In the genomic region with DNA sequence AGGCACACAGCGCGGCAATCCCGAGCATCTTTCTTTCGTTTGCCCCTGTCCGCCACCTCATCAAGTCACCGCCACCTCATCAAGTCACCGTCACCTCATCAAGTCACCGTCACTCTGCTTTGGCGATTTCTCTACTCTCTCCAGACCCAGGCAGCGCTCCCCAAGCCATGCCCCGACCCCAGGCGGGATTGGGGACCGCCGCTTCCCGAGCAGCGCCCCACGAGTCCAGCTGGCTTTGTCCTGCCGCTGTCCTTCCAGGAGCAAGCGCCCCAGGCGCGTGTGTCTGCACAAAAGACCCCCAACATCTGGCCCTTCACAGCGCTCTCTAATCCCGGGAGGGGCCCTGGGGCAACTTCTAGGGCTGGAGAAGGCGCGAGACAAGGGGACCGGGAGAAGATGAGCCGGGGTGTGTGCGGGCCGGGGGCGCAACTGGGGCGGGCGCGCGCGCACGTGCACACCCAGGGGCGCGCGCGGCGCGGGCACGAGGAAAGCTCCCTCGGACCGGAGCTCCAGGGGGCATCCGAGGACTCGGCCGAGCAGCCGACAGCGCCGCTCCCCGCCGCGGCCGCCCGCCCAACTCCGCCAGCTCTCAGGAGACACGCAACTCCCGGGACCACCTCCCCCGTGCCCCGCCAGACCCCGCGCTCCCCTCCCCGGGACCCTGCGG, we compare ENCODE assay signal across 8 cellular contexts. TPM values are rescaled to one million over a fixed set of nuclear protein-coding genes. Genes with fewer than 3 reads are reported as not detected.
DNase-seq lines count a peak whose midpoint lies in the region; ATAC-seq, FAIRE-seq and TF ChIP-seq lines count a peak whose summit lies in the region.

No MANE protein-coding gene starts in this region.

- POLR2A ChIA-PET in activated CD8-positive, alpha-beta T cell treated with anti-CD3 and anti-CD28 coated beads, Interleukin-2, amount 10 ng/mL, durations not matched to agents 7 days and 5 days (lab: Charles Lee) = interaction anchor here (0.6 kb wide), 1 partner anchor 46 kb away, joined by 5 read pairs; no protein-coding TSS in a partner anchor
- POLR2A ChIA-PET in endothelial cell of umbilical vein (lab: Charles Lee) = interaction anchor here (0.7 to 1.5 kb wide), 8 partner anchors 55 to 311 kb away, joined by 3 to 5 read pairs (median 4); no protein-coding TSS in a partner anchor

- peak; percentile 8 to 35 for TF ChIP-seq CTCF in endothelial cell of umbilical vein (IDR thresholded peaks at IDR 0.05; ENCODE audit: extremely low read depth in 1 of 2, insufficient read depth in 1 of 2, low read depth in 1 of 2, low read length in 2 of 2)
- no peak for TF ChIP-seq CTCF in mucosa of descending colon (IDR thresholded peaks at IDR 0.05)
- TF ChIP-seq CTCF in thoracic aorta (IDR thresholded peaks at IDR 0.05) = peak; percentile 16

- peak overlapping the region; percentile 76 for H3K9ac ChIP-seq in endothelial cell of umbilical vein (replicated peaks; ENCODE audit: extremely low read depth, insufficient read depth, low read length)

- H3K36me3 ChIP-seq in endothelial cell of umbilical vein (ENCODE audit: control insufficient read depth in 2 of 2, extremely low read depth in 1 of 2, insufficient read depth in 2 of 2, low read length in 2 of 2) (peaks cover 9 to 10% of the 10 kb centered on the region in 2 experiments), mucosa of descending colon (ENCODE audit: low read depth) (no peaks in the 10 kb centered on the region), thoracic aorta (no peaks in the 10 kb centered on the region)

- peak; percentile 74 for FAIRE-seq in endothelial cell of umbilical vein (lab: Jason Lieb, UNC)

- dilution Hi-C loops in endothelial cell of umbilical vein (cut with MboI; ENCODE audit: extremely low pct_ligation_motif_present, low sequenced_read_pairs) = no loop called here

- no TSS peak for BruUV-seq in endothelial cell of umbilical vein (replicated peaks; lab: Mats Ljungman, UMichigan)

- peak; percentile 3 for TF ChIP-seq POLR2A in endothelial cell of umbilical vein (IDR thresholded peaks at IDR 0.05; ENCODE audit: low read depth, low read length)

- H3K4me1 ChIP-seq in endothelial cell of umbilical vein (ENCODE audit: control insufficient read depth, extremely low read depth, insufficient read depth, low read length) (peaks cover 26% of the 10 kb centered on the region), mucosa of descending colon (ENCODE audit: low read depth) (peaks cover 14% of the 10 kb centered on the region), thoracic aorta (ENCODE audit: control insufficient read depth in 1 of 2, low read depth in 2 of 2) (peaks cover 5 to 41% of the 10 kb centered on the region in 2 donors)

- no peaks in the 10 kb centered on the region for H3K9me3 Mint-ChIP-seq in activated CD8-positive, alpha-beta T cell treated with anti-CD3 and anti-CD28 coated beads, Interleukin-2, amount 10 ng/mL, durations not matched to agents 7 days and 5 days (ENCODE audit: insufficient read depth)

- peak overlapping the region; percentile 94 for H2AFZ ChIP-seq in endothelial cell of umbilical vein (ENCODE audit: low read depth, low read length)

- H3K4me1 Mint-ChIP-seq in activated CD8-positive, alpha-beta T cell treated with anti-CD3 and anti-CD28 coated beads, Interleukin-2, amount 10 ng/mL, durations not matched to agents 7 days and 5 days (ENCODE audit: low read depth) = peaks cover 10% of the 10 kb centered on the region

- H3K4me3 ChIP-seq in endothelial cell of umbilical vein (replicated peaks in 1 of 3; ENCODE audit: insufficient read depth in 1 of 3, low read depth in 1 of 3, low read length in 3 of 3) (peak overlapping the region; percentile 83 to 98 (median 87)), mucosa of descending colon (peak overlapping the region; percentile 78), thoracic aorta (peak overlapping the region; percentile 97)

- H3K27me3 ChIP-seq in endothelial cell of umbilical vein (ENCODE audit: control insufficient read depth in 2 of 2, insufficient read depth in 2 of 2, low read length in 2 of 2) (no peaks in the 10 kb centered on the region), thoracic aorta (replicated peaks; ENCODE audit: insufficient read depth) (no peaks in the 10 kb centered on the region)

- H3K36me3 Mint-ChIP-seq in activated CD8-positive, alpha-beta T cell treated with anti-CD3 and anti-CD28 coated beads, Interleukin-2, amount 10 ng/mL, durations not matched to agents 7 days and 5 days (ENCODE audit: low read depth) = no peaks in the 10 kb centered on the region

- peaks cover 46% of the 10 kb centered on the region for H3K27me3 Mint-ChIP-seq in activated CD8-positive, alpha-beta T cell treated with anti-CD3 and anti-CD28 coated beads, Interleukin-2, amount 10 ng/mL, durations not matched to agents 7 days and 5 days (ENCODE audit: low read depth)

- DNase-seq in DMS153 treated with DMSO at 0.1 percent for 48 hours (lab: John Stamatoyannopoulos, UW; ENCODE audit: unreplicated experiment) (peak; percentile 39), Kasumi-1 (lab: John Stamatoyannopoulos, UW) (peak; percentile 35 to 58), endothelial cell of umbilical vein (ENCODE audit: low read depth, low spot score) (peak; percentile 68), mucosa of descending colon (peak; percentile 72 to 76 (median 75)), thoracic aorta (ENCODE audit: low spot score) (no peak), SKM-1 treated with dmso at 0.1 percent for 144 hours (lab: John Stamatoyannopoulos, UW; ENCODE audit: unreplicated experiment) (no peak)
- DNase-seq in activated CD8-positive, alpha-beta T cell treated with anti-CD3 and anti-CD28 coated beads, Interleukin-2, amount 10 ng/mL, durations not matched to agents 7 days and 5 days = peak; percentile 38

- no peaks in the 10 kb centered on the region for H3K9me3 ChIP-seq in endothelial cell of umbilical vein (replicated peaks; ENCODE audit: control insufficient read depth, insufficient read depth, low read length)
- no peaks in the 10 kb centered on the region for H3K9me3 ChIP-seq in mucosa of descending colon
- no peaks in the 10 kb centered on the region for H3K9me3 ChIP-seq in thoracic aorta

- CTCF ChIA-PET in activated CD8-positive, alpha-beta T cell treated with anti-CD3 and anti-CD28 coated beads, Interleukin-2, amount 10 ng/mL, durations not matched to agents 7 days and 5 days (lab: Charles Lee) = interaction anchor here (0.9 kb wide), 1 partner anchor 238 kb away, joined by 4 read pairs; no protein-coding TSS in a partner anchor
- CTCF ChIA-PET in endothelial cell of umbilical vein (lab: Charles Lee) = interaction anchor here (0.6 to 4.6 kb wide), 41 partner anchors 7 to 391 kb away, joined by 3 to 54 read pairs (median 4); no protein-coding TSS in a partner anchor

- H3K4me3 Mint-ChIP-seq in activated CD8-positive, alpha-beta T cell treated with anti-CD3 and anti-CD28 coated beads, Interleukin-2, amount 10 ng/mL, durations not matched to agents 7 days and 5 days = peak overlapping the region; percentile 73

- no peaks in the 10 kb centered on the region for H4K20me1 ChIP-seq in endothelial cell of umbilical vein (replicated peaks; ENCODE audit: control insufficient read depth, extremely low read depth, insufficient read depth, low read length)

- peak overlapping the region; percentile 67 for H3K27ac ChIP-seq in endothelial cell of umbilical vein (ENCODE audit: insufficient read depth, low read depth, low read length)
- H3K27ac ChIP-seq in thoracic aorta = peak overlapping the region; percentile 68 to 79

- intact Hi-C loops in endothelial cell of umbilical vein (cut with micrococcal nuclease) (loop anchor here (1.0 to 5.0 kb wide), 7 partner anchors 105 to 342 kb away; no protein-coding TSS in a partner anchor), mucosa of descending colon (cut with DNase I, micrococcal nuclease) (loop anchor here in 1 of 2 donors (10.0 kb wide), 1 partner anchor 159 kb away; no protein-coding TSS in a partner anchor)

- peaks cover 45% of the 10 kb centered on the region for H3K79me2 ChIP-seq in endothelial cell of umbilical vein (ENCODE audit: control insufficient read depth, insufficient read depth, low read length)

- H3K9me1 ChIP-seq in endothelial cell of umbilical vein (replicated peaks; ENCODE audit: control insufficient read depth, extremely low read depth, insufficient read depth, low read length) = no peaks in the 10 kb centered on the region

- peak; percentile 19 for ATAC-seq in GM21737 (IDR thresholded peaks at IDR 0.05; ENCODE audit: unreplicated experiment)
- ATAC-seq in activated CD8-positive, alpha-beta T cell treated with anti-CD3 and anti-CD28 coated beads, Interleukin-2, amount 10 ng/mL, durations not matched to agents 7 days and 5 days = peak; percentile 35
- ATAC-seq in mucosa of descending colon = peak; percentile 62
- ATAC-seq in thoracic aorta (ENCODE audit: insufficient number of reproducible peaks, low FRiP score, low read depth) = no peak

- peak overlapping the region; percentile 95 for H3K4me2 ChIP-seq in endothelial cell of umbilical vein (ENCODE audit: insufficient read depth, low read length)

- H3K27ac Mint-ChIP-seq in activated CD8-positive, alpha-beta T cell treated with anti-CD3 and anti-CD28 coated beads, Interleukin-2, amount 10 ng/mL, durations not matched to agents 7 days and 5 days = no peak overlapping the region

TF ChIP-seq in endothelial cell of umbilical vein, 7 proteins besides CTCF, POLR2A, EP300 and RAD21 (continues in another document):
- no peak for TF ChIP-seq EZH2 (IDR thresholded peaks at IDR 0.05; ENCODE audit: borderline replicate concordance, low read depth, low read length, severe bottlenecking)
- TF ChIP-seq, protein P1, sequence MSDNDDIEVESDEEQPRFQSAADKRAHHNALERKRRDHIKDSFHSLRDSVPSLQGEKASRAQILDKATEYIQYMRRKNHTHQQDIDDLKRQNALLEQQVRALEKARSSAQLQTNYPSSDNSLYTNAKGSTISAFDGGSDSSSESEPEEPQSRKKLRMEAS (IDR thresholded peaks at IDR 0.05; ENCODE audit: insufficient read depth, insufficient read length) = peak; percentile 34
- no peak for TF ChIP-seq GATA2 (IDR thresholded peaks at IDR 0.05; ENCODE audit: insufficient read depth, insufficient read length, low read depth, low read length)
- TF ChIP-seq POLR2AphosphoS5 (IDR thresholded peaks at IDR 0.05; ENCODE audit: insufficient read depth, low read depth, low read length) = peak; percentile 25

RNA-seq across cellular contexts. Expression of a gene that starts 0.6 kb away (rescaled TPM):
- not detected for total RNA-seq in activated CD8-positive, alpha-beta T cell treated with anti-CD3 and anti-CD28 coated beads, Interleukin-2, amount 10 ng/mL, durations not matched to agents 7 days and 5 days
- total RNA-seq in endothelial cell of umbilical vein (24.0 and 27.5 TPM in 2 replicates), mucosa of descending colon (10 to 100 TPM; 61.0 to 99.8 (median 98.0) TPM), thoracic aorta (10 to 100 TPM; 30.5 to 57.7 TPM)
- polyA plus RNA-seq in endothelial cell of umbilical vein = 16.0 and 20.8 TPM in 2 replicates
- 9.4 and 11.1 TPM in 2 replicates for polyA plus RNA-seq in endothelial cell of umbilical vein (2011; cell fraction: cytosol; rRNA removed)
- 14.4 and 16.8 TPM in 2 replicates for polyA plus RNA-seq in endothelial cell of umbilical vein (2011; cell fraction: nucleus; rRNA removed)
- polyA plus RNA-seq in endothelial cell of umbilical vein (2012) = 6.1 and 8.4 TPM in 2 replicates
- 82.1 and 95.5 TPM in 2 replicates for polyA minus RNA-seq in endothelial cell of umbilical vein
- not detected for polyA minus RNA-seq in endothelial cell of umbilical vein (2011; cell fraction: cytosol; rRNA and poly(A)+ RNA removed)
- 57.2 and 64.8 TPM in 2 replicates for polyA minus RNA-seq in endothelial cell of umbilical vein (2011; cell fraction: nucleus; rRNA and poly(A)+ RNA removed)

Comparison
In these comparisons a context has a peak if more than half of its experiments do, and no peak if none do; other contexts are left out.
1. DNase-seq: peak in DMS153 treated with DMSO at 0.1 percent for 48 hours (single experiment), Kasumi-1 (2 of 2), activated CD8-positive, alpha-beta T cell treated with anti-CD3 and anti-CD28 coated beads, Interleukin-2, amount 10 ng/mL, durations not matched to agents 7 days and 5 days (single experiment), endothelial cell of umbilical vein (single experiment) and mucosa of descending colon (3 of 3); none in thoracic aorta (single experiment) and SKM-1 treated with dmso at 0.1 percent for 144 hours (single experiment).
2. RNA of a gene that starts 0.6 kb away (total RNA-seq): 61.0 to 99.8 TPM in mucosa of descending colon, 30.5 to 57.7 TPM in thoracic aorta and 24.0 to 27.5 TPM in endothelial cell of umbilical vein; not detected in activated CD8-positive, alpha-beta T cell treated with anti-CD3 and anti-CD28 coated beads, Interleukin-2, amount 10 ng/mL, durations not matched to agents 7 days and 5 days; every median in the first group is over 10 times any median in the second.
3. Peak in every context shown above with its lines, with median percentiles within 50 percentile points of each other: H3K4me3 ChIP-seq.